Comparison of ENCODE assay signal across 1 cellular context in genomic region chr1:214934035-214934434, GRCh38.
TF ChIP-seq lines count a peak whose summit lies in the region.

No MANE protein-coding gene starts in this region.

TF ChIP-seq in SK-N-SH, 30 proteins besides CTCF, POLR2A, EP300 and RAD21 (continued from another document):
- no peak for TF ChIP-seq GATA2 (CRISPR knock-in tag; IDR thresholded peaks at IDR 0.05)
- no peak for TF ChIP-seq TCF12 (IDR thresholded peaks at IDR 0.05)
- TF ChIP-seq RCOR1 (IDR thresholded peaks at IDR 0.05; ENCODE audit: low read length): no peak
TF ChIP-seq in SK-N-SH: peak in this region for 0.
